ENCODE assay signal across 25 cellular contexts in genomic region chr19:35637165-35637564, GRCh38. TPM values are rescaled to one million over a fixed set of nuclear protein-coding genes. Genes with fewer than 3 reads are reported as not detected.
DNase-seq lines count a peak whose midpoint lies in the region; ATAC-seq, FAIRE-seq and TF ChIP-seq lines count a peak whose summit lies in the region.
"Had no signal": no experiment of that assay in that cellular context is flagged by ENCODE, and none has a peak within 500 bp of the region (broad histone marks: within the 10 kb centered on the region; RNA-seq: fewer than 3 reads in every experiment).

No MANE protein-coding gene starts in this region.

- H3K4me3 Mint-ChIP-seq in nephron progenitor cell = no peak overlapping the region
- H3K4me3 Mint-ChIP-seq: HFFc6 had no signal

- no peak for TF ChIP-seq POLR2A in HepG2 (IDR thresholded peaks at IDR 0.05; ENCODE audit: insufficient read depth in 1 of 2, low read depth in 2 of 2, low read length in 2 of 2)
- TF ChIP-seq POLR2A in right lobe of liver (IDR thresholded peaks at IDR 0.05) = no peak

- H3K9me2 ChIP-seq in Karpas-422 (replicated peaks; ENCODE audit: insufficient read depth, low read length) = no peaks in the 10 kb centered on the region

- TF ChIP-seq CTCF in HepG2 (CRISPR knock-in tag; IDR thresholded peaks at IDR 0.05) (no peak), right lobe of liver (IDR thresholded peaks at IDR 0.05) (no peak), RWPE1 (conservative IDR thresholded peaks at IDR 0.05; ENCODE audit: low read depth) (no peak), nephron progenitor cell (IDR thresholded peaks at IDR 0.05) (no peak)

- TF ChIP-seq EP300 in HepG2 (IDR thresholded peaks at IDR 0.05; ENCODE audit: low read depth in 2 of 2, low read length in 2 of 2) (no peak), HepG2 (CRISPR knock-in tag; IDR thresholded peaks at IDR 0.05; ENCODE audit: borderline replicate concordance) (no peak)

- H3K4me1 ChIP-seq in HepG2 (ENCODE audit: insufficient read depth, low read length) (peaks cover 10% of the 10 kb centered on the region), right lobe of liver (no peaks in the 10 kb centered on the region), Karpas-422 (ENCODE audit: low read length) (peaks cover 13% of the 10 kb centered on the region)

- POLR2A ChIA-PET in HepG2 (lab: Yijun Ruan, JAX) = interaction anchor here (1.0 to 1.5 kb wide), 3 partner anchors 11 to 79 kb away, joined by 3 to 7 read pairs (median 3); partner anchors contain the start of genes COX6B1 and HAUS5
- POLR2A ChIA-PET in RWPE1 (lab: Yijun Ruan, JAX; ENCODE audit: low non-redundant PET) = no interaction called here

- peaks cover 14 to 45% of the 10 kb centered on the region in 2 experiments for H3K36me3 ChIP-seq in HepG2 (replicated peaks in 1 of 2; ENCODE audit: control insufficient read depth in 1 of 2, insufficient read depth in 2 of 2, low read length in 2 of 2)
- peaks cover 0 to 62% (median 17%) of the 10 kb centered on the region in 4 donors for H3K36me3 ChIP-seq in right lobe of liver
- H3K36me3 ChIP-seq in Karpas-422 (ENCODE audit: insufficient read depth, low read length) = no peaks in the 10 kb centered on the region; the same call in 1 of the 2 replicates

- no peak for FAIRE-seq in HepG2 (lab: Jason Lieb, UNC)
- FAIRE-seq: GM12878, HTR-8/SVneo had no signal

- H3K9me3 Mint-ChIP-seq in nephron progenitor cell = no peaks in the 10 kb centered on the region
- H3K9me3 Mint-ChIP-seq: CD4-positive, CD25-positive, alpha-beta regulatory T cell; CD8-positive, alpha-beta memory T cell; HFFc6 had no signal

- H3K4me1 Mint-ChIP-seq in nephron progenitor cell = peaks cover 24% of the 10 kb centered on the region

- H3K9ac ChIP-seq in HepG2 (ENCODE audit: insufficient read depth, low read depth, low read length) (no peak overlapping the region), Karpas-422 (ENCODE audit: low read length) (no peak overlapping the region)

- CTCF ChIA-PET in HepG2 (lab: Yijun Ruan, JAX; ENCODE audit: low intra/inter-chr PET ratio, low total read pairs) = no interaction called here
- CTCF ChIA-PET in RWPE1 (lab: Yijun Ruan, JAX) = interaction anchor here (1.1 kb wide), 1 partner anchor 142 kb away, joined by 5 read pairs; no protein-coding TSS in a partner anchor

- H3K27me3 ChIP-seq in HepG2 (ENCODE audit: control insufficient read depth in 1 of 2, insufficient read depth in 2 of 2, low read length in 2 of 2) = no peaks in the 10 kb centered on the region
- H3K27me3 ChIP-seq in right lobe of liver = no peaks in the 10 kb centered on the region
- H3K27me3 ChIP-seq in Karpas-422 (ENCODE audit: low read length) = no peaks in the 10 kb centered on the region
- H3K27me3 ChIP-seq: BE2C had no signal

- ATAC-seq in HepG2 (no peak), right lobe of liver (no peak)
- ATAC-seq: GM12878, HCT116 had no signal

- H3K27me3 Mint-ChIP-seq in nephron progenitor cell (ENCODE audit: low read depth, poor library complexity) = no peaks in the 10 kb centered on the region
- H3K27me3 Mint-ChIP-seq: CD4-positive, CD25-positive, alpha-beta regulatory T cell; CD8-positive, alpha-beta memory T cell had no signal

- H3K27ac Mint-ChIP-seq in nephron progenitor cell = peak overlapping the region; percentile 45
- H3K27ac Mint-ChIP-seq: CD4-positive, CD25-positive, alpha-beta regulatory T cell; CD8-positive, alpha-beta memory T cell; HFFc6 had no signal

- H2AFZ ChIP-seq in HepG2 (ENCODE audit: low read length) = no peak overlapping the region
- H2AFZ ChIP-seq in Karpas-422 (ENCODE audit: low read length) = no peak overlapping the region

- no peak overlapping the region for H3K4me2 ChIP-seq in HepG2 (ENCODE audit: low read depth, low read length)
- no peak overlapping the region for H3K4me2 ChIP-seq in Karpas-422 (ENCODE audit: low read depth, low read length, poor library complexity, severe bottlenecking)

- H3K36me3 Mint-ChIP-seq in nephron progenitor cell (ENCODE audit: low read depth) = peaks cover 31% of the 10 kb centered on the region

- in situ Hi-C loops in HepG2 (cut with HindIII; ENCODE audit: extremely low pct_ligation_motif_present, low pct_unique_long_range_greater_than_20kb) = no loop called here

- WGBS in HepG2 (ENCODE audit: low lambda C conversion rate) = 97% methylated on average over 25 of the region's 25 CpGs
- WGBS in right lobe of liver (ENCODE audit: insufficient coverage, low coverage, low lambda C conversion rate, missing lambda C conversion rate) = 81% methylated on average over 3 of the region's 25 CpGs

- DNase-seq in HepG2 (ENCODE audit: low spot score) (no peak), right lobe of liver (no peak), RWPE1 (ENCODE audit: low spot score) (no peak), nephron progenitor cell (no peak), nucleus accumbens (lab: John Stamatoyannopoulos, UW) (no peak), NCI-H1436 (lab: John Stamatoyannopoulos, UW) (no peak), Karpas-422 (no peak)
- DNase-seq: ACHN; BE2C; C1 segment of cervical spinal cord; CD4-positive, CD25-positive, alpha-beta regulatory T cell; CD8-positive, alpha-beta memory T cell; COR-L47; DMS 273 treated with DMSO at 0.1 percent for 48 hours; DMS53; DND-41; EL; GOT3; H7; HFFc6 had no signal

- intact Hi-C loops in HepG2 (cut with micrococcal nuclease; ENCODE audit: unreplicated experiment) = no loop called here
- intact Hi-C loops in right lobe of liver (cut with DNase I) = no loop called here

- TF ChIP-seq RAD21 in HepG2 (CRISPR knock-in tag; IDR thresholded peaks at IDR 0.05) = no peak

- H3K4me3 ChIP-seq in HepG2 (replicated peaks in 1 of 3; ENCODE audit: insufficient read depth in 1 of 3, low read depth in 2 of 3, low read length in 3 of 3) = no peak overlapping the region
- H3K4me3 ChIP-seq in right lobe of liver = no peak overlapping the region
- no peak overlapping the region for H3K4me3 ChIP-seq in Karpas-422 (ENCODE audit: low read length)
- H3K4me3 ChIP-seq: GM12878 had no signal

- H4K20me1 ChIP-seq in HepG2 (ENCODE audit: insufficient read depth, low read length) (no peaks in the 10 kb centered on the region), Karpas-422 (ENCODE audit: insufficient read depth, low read depth, low read length) (no peaks in the 10 kb centered on the region)

- no peak overlapping the region for H3K27ac ChIP-seq in HepG2 (ENCODE audit: extremely low read length, insufficient read depth, low read length)
- no peak overlapping the region for H3K27ac ChIP-seq in right lobe of liver
- 0 out of 2 replicates have a peak overlapping the region, but pooled peaks have one; percentile 23 for H3K27ac ChIP-seq in RWPE1
- no peak overlapping the region for H3K27ac ChIP-seq in Karpas-422 (ENCODE audit: low read length)

- no peaks in the 10 kb centered on the region for H3K9me3 ChIP-seq in HepG2 (ENCODE audit: low read length)
- H3K9me3 ChIP-seq in right lobe of liver = no peaks in the 10 kb centered on the region
- no peaks in the 10 kb centered on the region for H3K9me3 ChIP-seq in Karpas-422 (ENCODE audit: low read length)
- H3K9me3 ChIP-seq: BE2C had no signal

- H3K79me2 ChIP-seq in HepG2 (ENCODE audit: insufficient read depth, low read length) (no peaks in the 10 kb centered on the region), Karpas-422 (ENCODE audit: low read length) (no peaks in the 10 kb centered on the region)

- no TSS peak for BruUV-seq in HepG2 (replicated peaks; lab: Mats Ljungman, UMichigan)

RNA-seq across cellular contexts. Expression of gene ETV2, which starts 4.4 kb away (rescaled TPM):
- total RNA-seq in HepG2 (2016; rRNA removed; fragmentation: Illumina TruSeq; extraction: Trizol) (0.20 and 0.46 TPM in 2 replicates), right lobe of liver (1 to 10 TPM in 1 of 6 experiments, under 1 TPM in 3, not detected in 2; 0.38 to 1.2 (median 0.57) TPM)
- total RNA-seq in HepG2 (2016; cell fraction: cytosol; rRNA removed; fragmentation: Illumina TruSeq; extraction: Trizol; ENCODE audit: low read depth) = 0.40 and 0.71 TPM in 2 replicates
- 0.52 and 0.63 TPM in 2 replicates for total RNA-seq in HepG2 (2016; cell fraction: insoluble cytoplasmic fraction; rRNA removed; fragmentation: Illumina TruSeq; extraction: Trizol)
- total RNA-seq in HepG2 (2016; cell fraction: membrane; rRNA removed; fragmentation: Illumina TruSeq; extraction: Trizol) = 0.43 and 1.0 TPM in 2 replicates
- total RNA-seq in HepG2 (2016; cell fraction: nucleus; rRNA removed; fragmentation: Illumina TruSeq; extraction: Trizol) = 0.60 TPM in 1 of 2 replicates, not detected in the other
- 0.07 and 0.18 TPM in 2 replicates for polyA plus RNA-seq in HepG2 (2011; rRNA removed)
- 0.19 and 0.35 TPM in 2 replicates for polyA plus RNA-seq in HepG2 (2011; cell fraction: cytosol; rRNA removed)
- polyA plus RNA-seq in HepG2 (2011; cell fraction: nucleus; rRNA removed) = not detected in 2 replicates
- 0.21 TPM in 1 of 2 replicates, not detected in the other for polyA plus RNA-seq in HepG2 (2012)
- 2.2 and 2.4 TPM in 2 replicates for polyA plus RNA-seq in HepG2 (2016; cell fraction: cytosol; fragmentation: Illumina TruSeq; extraction: Trizol; ENCODE audit: low read depth)
- 0.93 and 1.0 TPM in 2 replicates for polyA plus RNA-seq in HepG2 (2016; cell fraction: insoluble cytoplasmic fraction; fragmentation: Illumina TruSeq; extraction: Trizol; ENCODE audit: low read depth)
- polyA plus RNA-seq in HepG2 (2016; cell fraction: membrane; fragmentation: Illumina TruSeq; extraction: Trizol; ENCODE audit: low read depth) = 1.2 and 1.8 TPM in 2 replicates
- polyA plus RNA-seq in HepG2 (2016; cell fraction: nucleus; fragmentation: Illumina TruSeq; extraction: Trizol; ENCODE audit: insufficient read depth, low read depth) = 1.2 TPM in 1 of 2 replicates, not detected in the other
- 0.18 TPM in 1 of 2 replicates, not detected in the other for polyA minus RNA-seq in HepG2 (2011; rRNA and poly(A)+ RNA removed; ENCODE audit: low replicate concordance)
- polyA minus RNA-seq in HepG2 (2011; cell fraction: cytosol; rRNA and poly(A)+ RNA removed) = not detected in 2 replicates
- polyA minus RNA-seq in HepG2 (2011; cell fraction: nucleus; rRNA and poly(A)+ RNA removed) = not detected in 2 replicates
- 0.54 and 0.75 TPM in 2 replicates for total RNA-seq in Karpas-422 (2014; rRNA removed; shearing (Covaris generic); ENCODE audit: low replicate concordance)
- total RNA-seq: CD4-positive, CD25-positive, alpha-beta regulatory T cell; G401 had no signal

RNA-seq across cellular contexts. Expression of gene RBM42, which starts 8.3 kb away (rescaled TPM):
- total RNA-seq in HepG2 (2016; rRNA removed; fragmentation: Illumina TruSeq; extraction: Trizol) = 49.7 and 55.3 TPM in 2 replicates
- 6.0 and 6.9 TPM in 2 replicates for total RNA-seq in HepG2 (2016; cell fraction: cytosol; rRNA removed; fragmentation: Illumina TruSeq; extraction: Trizol; ENCODE audit: low read depth)
- 47.3 and 54.7 TPM in 2 replicates for total RNA-seq in HepG2 (2016; cell fraction: insoluble cytoplasmic fraction; rRNA removed; fragmentation: Illumina TruSeq; extraction: Trizol)
- 14.0 and 14.6 TPM in 2 replicates for total RNA-seq in HepG2 (2016; cell fraction: membrane; rRNA removed; fragmentation: Illumina TruSeq; extraction: Trizol)
- total RNA-seq in HepG2 (2016; cell fraction: nucleus; rRNA removed; fragmentation: Illumina TruSeq; extraction: Trizol) = 19.2 and 23.6 TPM in 2 replicates
- polyA plus RNA-seq in HepG2 (2011; rRNA removed) = 27.2 and 30.6 TPM in 2 replicates
- polyA plus RNA-seq in HepG2 (2011; cell fraction: cytosol; rRNA removed) = 31.2 and 46.3 TPM in 2 replicates
- polyA plus RNA-seq in HepG2 (2011; cell fraction: nucleus; rRNA removed) = 22.3 and 22.9 TPM in 2 replicates
- polyA plus RNA-seq in HepG2 (2012) = 29.6 and 31.8 TPM in 2 replicates
- 8.2 TPM in 2 replicates for polyA plus RNA-seq in HepG2 (2016; cell fraction: cytosol; fragmentation: Illumina TruSeq; extraction: Trizol; ENCODE audit: low read depth)
- 57.8 and 72.2 TPM in 2 replicates for polyA plus RNA-seq in HepG2 (2016; cell fraction: insoluble cytoplasmic fraction; fragmentation: Illumina TruSeq; extraction: Trizol; ENCODE audit: low read depth)
- polyA plus RNA-seq in HepG2 (2016; cell fraction: membrane; fragmentation: Illumina TruSeq; extraction: Trizol; ENCODE audit: low read depth) = 10.1 and 13.3 TPM in 2 replicates
- 40.6 and 42.2 TPM in 2 replicates for polyA plus RNA-seq in HepG2 (2016; cell fraction: nucleus; fragmentation: Illumina TruSeq; extraction: Trizol; ENCODE audit: insufficient read depth, low read depth)
- 29.9 and 44.8 TPM in 2 replicates for polyA minus RNA-seq in HepG2 (2011; rRNA and poly(A)+ RNA removed; ENCODE audit: low replicate concordance)
- polyA minus RNA-seq in HepG2 (2011; cell fraction: cytosol; rRNA and poly(A)+ RNA removed) = 18.9 and 20.0 TPM in 2 replicates
- 4.8 and 6.1 TPM in 2 replicates for polyA minus RNA-seq in HepG2 (2011; cell fraction: nucleus; rRNA and poly(A)+ RNA removed)
- total RNA-seq in right lobe of liver = 10 to 100 TPM; 27.8 to 46.5 (median 31.0) TPM
- 36.9 and 82.1 TPM in 2 replicates for total RNA-seq in Karpas-422 (2014; rRNA removed; shearing (Covaris generic); ENCODE audit: low replicate concordance)

RNA-seq across cellular contexts. Expression of gene COX6B1, which starts 11.0 kb away (rescaled TPM):
- total RNA-seq in HepG2 (2016; rRNA removed; fragmentation: Illumina TruSeq; extraction: Trizol) (487 and 598 TPM in 2 replicates), right lobe of liver (100 to 1,000 TPM; 189 to 697 (median 228) TPM)
- 218 and 283 TPM in 2 replicates for total RNA-seq in HepG2 (2016; cell fraction: cytosol; rRNA removed; fragmentation: Illumina TruSeq; extraction: Trizol; ENCODE audit: low read depth)
- 483 and 617 TPM in 2 replicates for total RNA-seq in HepG2 (2016; cell fraction: insoluble cytoplasmic fraction; rRNA removed; fragmentation: Illumina TruSeq; extraction: Trizol)
- total RNA-seq in HepG2 (2016; cell fraction: membrane; rRNA removed; fragmentation: Illumina TruSeq; extraction: Trizol) = 247 and 299 TPM in 2 replicates
- 178 and 186 TPM in 2 replicates for total RNA-seq in HepG2 (2016; cell fraction: nucleus; rRNA removed; fragmentation: Illumina TruSeq; extraction: Trizol)
- 469 and 481 TPM in 2 replicates for polyA plus RNA-seq in HepG2 (2011; rRNA removed)
- 584 and 686 TPM in 2 replicates for polyA plus RNA-seq in HepG2 (2011; cell fraction: cytosol; rRNA removed)
- 208 and 220 TPM in 2 replicates for polyA plus RNA-seq in HepG2 (2011; cell fraction: nucleus; rRNA removed)
- polyA plus RNA-seq in HepG2 (2012) = 383 and 386 TPM in 2 replicates
- 249 and 303 TPM in 2 replicates for polyA plus RNA-seq in HepG2 (2016; cell fraction: cytosol; fragmentation: Illumina TruSeq; extraction: Trizol; ENCODE audit: low read depth)
- polyA plus RNA-seq in HepG2 (2016; cell fraction: insoluble cytoplasmic fraction; fragmentation: Illumina TruSeq; extraction: Trizol; ENCODE audit: low read depth) = 687 and 740 TPM in 2 replicates
- polyA plus RNA-seq in HepG2 (2016; cell fraction: membrane; fragmentation: Illumina TruSeq; extraction: Trizol; ENCODE audit: low read depth) = 255 and 294 TPM in 2 replicates
- polyA plus RNA-seq in HepG2 (2016; cell fraction: nucleus; fragmentation: Illumina TruSeq; extraction: Trizol; ENCODE audit: insufficient read depth, low read depth) = 319 and 339 TPM in 2 replicates
- polyA minus RNA-seq in HepG2 (2011; rRNA and poly(A)+ RNA removed; ENCODE audit: low replicate concordance) = 521 and 803 TPM in 2 replicates
- polyA minus RNA-seq in HepG2 (2011; cell fraction: cytosol; rRNA and poly(A)+ RNA removed) = 131 and 134 TPM in 2 replicates
- 44.8 and 54.5 TPM in 2 replicates for polyA minus RNA-seq in HepG2 (2011; cell fraction: nucleus; rRNA and poly(A)+ RNA removed)
- total RNA-seq in Karpas-422 (2014; rRNA removed; shearing (Covaris generic); ENCODE audit: low replicate concordance) = 445 and 611 TPM in 2 replicates

RNA-seq across cellular contexts. Expression of gene HAUS5, which starts 24.6 kb away (rescaled TPM):
- total RNA-seq in HepG2 (2016; rRNA removed; fragmentation: Illumina TruSeq; extraction: Trizol) (9.2 and 17.7 TPM in 2 replicates), right lobe of liver (1 to 10 TPM; 3.7 to 6.1 (median 4.4) TPM)
- 1.0 and 1.2 TPM in 2 replicates for total RNA-seq in HepG2 (2016; cell fraction: cytosol; rRNA removed; fragmentation: Illumina TruSeq; extraction: Trizol; ENCODE audit: low read depth)
- total RNA-seq in HepG2 (2016; cell fraction: insoluble cytoplasmic fraction; rRNA removed; fragmentation: Illumina TruSeq; extraction: Trizol) = 8.0 and 19.2 TPM in 2 replicates
- 2.8 and 3.4 TPM in 2 replicates for total RNA-seq in HepG2 (2016; cell fraction: membrane; rRNA removed; fragmentation: Illumina TruSeq; extraction: Trizol)
- total RNA-seq in HepG2 (2016; cell fraction: nucleus; rRNA removed; fragmentation: Illumina TruSeq; extraction: Trizol) = 21.5 and 24.6 TPM in 2 replicates
- 10.3 and 11.1 TPM in 2 replicates for polyA plus RNA-seq in HepG2 (2011; rRNA removed)
- polyA plus RNA-seq in HepG2 (2011; cell fraction: cytosol; rRNA removed) = 2.0 and 4.0 TPM in 2 replicates
- polyA plus RNA-seq in HepG2 (2011; cell fraction: nucleus; rRNA removed) = 106 and 171 TPM in 2 replicates
- 8.5 and 13.3 TPM in 2 replicates for polyA plus RNA-seq in HepG2 (2012)
- polyA plus RNA-seq in HepG2 (2016; cell fraction: cytosol; fragmentation: Illumina TruSeq; extraction: Trizol; ENCODE audit: low read depth) = 1.4 and 1.5 TPM in 2 replicates
- 10.5 and 11.3 TPM in 2 replicates for polyA plus RNA-seq in HepG2 (2016; cell fraction: insoluble cytoplasmic fraction; fragmentation: Illumina TruSeq; extraction: Trizol; ENCODE audit: low read depth)
- 3.2 and 3.7 TPM in 2 replicates for polyA plus RNA-seq in HepG2 (2016; cell fraction: membrane; fragmentation: Illumina TruSeq; extraction: Trizol; ENCODE audit: low read depth)
- polyA plus RNA-seq in HepG2 (2016; cell fraction: nucleus; fragmentation: Illumina TruSeq; extraction: Trizol; ENCODE audit: insufficient read depth, low read depth) = 82.3 and 83.1 TPM in 2 replicates
- 4.9 and 17.6 TPM in 2 replicates for polyA minus RNA-seq in HepG2 (2011; rRNA and poly(A)+ RNA removed; ENCODE audit: low replicate concordance)
- 2.4 and 3.0 TPM in 2 replicates for polyA minus RNA-seq in HepG2 (2011; cell fraction: cytosol; rRNA and poly(A)+ RNA removed)
- polyA minus RNA-seq in HepG2 (2011; cell fraction: nucleus; rRNA and poly(A)+ RNA removed) = 11.8 and 13.6 TPM in 2 replicates
- 12.5 and 26.2 TPM in 2 replicates for total RNA-seq in Karpas-422 (2014; rRNA removed; shearing (Covaris generic); ENCODE audit: low replicate concordance)

RNA-seq across cellular contexts. Expression of gene UPK1A, which starts 29.2 kb away (rescaled TPM):
- total RNA-seq in HepG2 (2016; rRNA removed; fragmentation: Illumina TruSeq; extraction: Trizol) (not detected in 2 replicates), right lobe of liver (under 1 TPM in 1 of 6 experiments, not detected in 5; 0.27 TPM)
- total RNA-seq in HepG2 (2016; cell fraction: cytosol; rRNA removed; fragmentation: Illumina TruSeq; extraction: Trizol; ENCODE audit: low read depth) = not detected in 2 replicates
- total RNA-seq in HepG2 (2016; cell fraction: insoluble cytoplasmic fraction; rRNA removed; fragmentation: Illumina TruSeq; extraction: Trizol) = not detected in 2 replicates
- total RNA-seq in HepG2 (2016; cell fraction: membrane; rRNA removed; fragmentation: Illumina TruSeq; extraction: Trizol) = not detected in 2 replicates
- total RNA-seq in HepG2 (2016; cell fraction: nucleus; rRNA removed; fragmentation: Illumina TruSeq; extraction: Trizol) = not detected in 2 replicates
- 2.5 and 2.9 TPM in 2 replicates for polyA plus RNA-seq in HepG2 (2011; rRNA removed)
- 2.3 and 3.1 TPM in 2 replicates for polyA plus RNA-seq in HepG2 (2011; cell fraction: cytosol; rRNA removed)
- 1.7 and 1.8 TPM in 2 replicates for polyA plus RNA-seq in HepG2 (2011; cell fraction: nucleus; rRNA removed)
- polyA plus RNA-seq in HepG2 (2012) = 0.93 and 1.7 TPM in 2 replicates
- 0.17 TPM in 1 of 2 replicates, not detected in the other for polyA plus RNA-seq in HepG2 (2016; cell fraction: cytosol; fragmentation: Illumina TruSeq; extraction: Trizol; ENCODE audit: low read depth)
- 0.20 TPM in 1 of 2 replicates, not detected in the other for polyA plus RNA-seq in HepG2 (2016; cell fraction: insoluble cytoplasmic fraction; fragmentation: Illumina TruSeq; extraction: Trizol; ENCODE audit: low read depth)
- polyA plus RNA-seq in HepG2 (2016; cell fraction: membrane; fragmentation: Illumina TruSeq; extraction: Trizol; ENCODE audit: low read depth) = 0.14 TPM in 1 of 2 replicates, not detected in the other
- polyA plus RNA-seq in HepG2 (2016; cell fraction: nucleus; fragmentation: Illumina TruSeq; extraction: Trizol; ENCODE audit: insufficient read depth, low read depth) = not detected in 2 replicates
- polyA minus RNA-seq in HepG2 (2011; rRNA and poly(A)+ RNA removed; ENCODE audit: low replicate concordance) = 0.30 and 1.3 TPM in 2 replicates
- 0.88 and 0.89 TPM in 2 replicates for polyA minus RNA-seq in HepG2 (2011; cell fraction: cytosol; rRNA and poly(A)+ RNA removed)
- polyA minus RNA-seq in HepG2 (2011; cell fraction: nucleus; rRNA and poly(A)+ RNA removed) = 0.39 TPM in 1 of 2 replicates, not detected in the other
- total RNA-seq in Karpas-422 (2014; rRNA removed; shearing (Covaris generic); ENCODE audit: low replicate concordance) = not detected in 2 replicates
- total RNA-seq: A172; CD4-positive, CD25-positive, alpha-beta regulatory T cell; G401; GM12878 had no signal
- polyA plus RNA-seq: CD4-positive, CD25-positive, alpha-beta regulatory T cell; CD8-positive, alpha-beta memory T cell had no signal
